27 cellular contexts compared by ENCODE assay signal in genomic region chr2:111661286-111661940, GRCh38.
DNase-seq lines count a peak whose midpoint lies in the region; ATAC-seq and TF ChIP-seq lines count a peak whose summit lies in the region.
"Had no signal": no experiment of that assay in that cellular context is flagged by ENCODE, and none has a peak within 500 bp of the region (broad histone marks: within the 10 kb centered on the region; RNA-seq: fewer than 3 reads in every experiment).

No MANE protein-coding gene starts in this region.

- TF ChIP-seq CTCF in Calu3 (IDR thresholded peaks at IDR 0.05; ENCODE audit: unreplicated experiment) (no peak), Panc1 (IDR thresholded peaks at IDR 0.05) (no peak), osteoblast (IDR thresholded peaks at IDR 0.05; ENCODE audit: extremely low read depth, low read depth, low read length) (no peak), prostate gland (IDR thresholded peaks at IDR 0.05) (no peak)

- in situ Hi-C loops in Panc1 (cut with HindIII; ENCODE audit: low pct_unique_long_range_greater_than_20kb, low sequenced_read_pairs): no loop called here

- peak overlapping the region; percentile 15 for H3K4me3 Mint-ChIP-seq in Calu3 (ENCODE audit: low read depth, unreplicated experiment)
- H3K4me3 Mint-ChIP-seq: activated naive CD4-positive, alpha-beta T cell treated with anti-CD3 and anti-CD28 coated beads, Interleukin-2, amount 10 ng/mL, durations not matched to agents 7 days and 5 days; CD4-positive, CD25-positive, alpha-beta regulatory T cell; central memory CD8-positive, alpha-beta T cell; naive thymus-derived CD4-positive, alpha-beta T cell; T-cell had no signal

- H3K27me3 ChIP-seq in Panc1 (ENCODE audit: control insufficient read depth, insufficient read depth, low read length): no peaks in the 10 kb centered on the region
- H3K27me3 ChIP-seq in osteoblast (ENCODE audit: insufficient read depth, low read length): no peaks in the 10 kb centered on the region
- H3K27me3 ChIP-seq in prostate gland (replicated peaks; ENCODE audit: insufficient read depth): no peaks in the 10 kb centered on the region
- H3K27me3 ChIP-seq: right lobe of liver, stomach, upper lobe of left lung had no signal

- H3K4me1 Mint-ChIP-seq in Calu3 (ENCODE audit: low read depth, unreplicated experiment): peaks cover 56% of the 10 kb centered on the region

- H3K79me2 ChIP-seq in osteoblast (ENCODE audit: insufficient read depth, low read length): no peaks in the 10 kb centered on the region
- H3K79me2 ChIP-seq: parathyroid adenoma had no signal

- CTCF ChIA-PET in Calu3 (lab: Charles Lee): no interaction called here
- CTCF ChIA-PET in Panc1 (lab: Charles Lee): no interaction called here

- ATAC-seq in Panc1: no peak
- ATAC-seq in esophagus mucosa: peak; percentile 40
- ATAC-seq: K562, left colon, right lobe of liver, T-cell had no signal

- H3K36me3 ChIP-seq in Panc1 (ENCODE audit: control insufficient read depth, insufficient read depth, low read length) (no peaks in the 10 kb centered on the region), osteoblast (ENCODE audit: insufficient read depth, low read length) (no peaks in the 10 kb centered on the region), prostate gland (no peaks in the 10 kb centered on the region)
- H3K36me3 ChIP-seq: right lobe of liver, stomach, upper lobe of left lung had no signal

- H3K27ac ChIP-seq in Panc1 (ENCODE audit: low read length) (peak overlapping the region; percentile 68; the same call in 1 of the 2 replicates), osteoblast (ENCODE audit: low read depth, low read length) (peak overlapping the region; percentile 48), prostate gland (no peak overlapping the region)
- H3K27ac ChIP-seq: parathyroid adenoma, right lobe of liver had no signal

- intact Hi-C loops in Calu3 (cut with micrococcal nuclease; ENCODE audit: unreplicated experiment) (loop anchor here (10.0 kb wide), 1 partner anchor 177 kb away; no protein-coding TSS in a partner anchor), Panc1 (cut with micrococcal nuclease; ENCODE audit: unreplicated experiment) (no loop called here), prostate gland (cut with DNase I) (no loop called here)

- H3K9me3 ChIP-seq in Panc1 (ENCODE audit: control insufficient read depth, insufficient read depth, low read depth, low read length) (no peaks in the 10 kb centered on the region), osteoblast (ENCODE audit: low read depth, low read length) (no peaks in the 10 kb centered on the region), prostate gland (no peaks in the 10 kb centered on the region)
- H3K9me3 ChIP-seq: right lobe of liver, stomach, upper lobe of left lung had no signal

- no peaks in the 10 kb centered on the region for H3K9me3 Mint-ChIP-seq in Calu3 (ENCODE audit: low read depth, unreplicated experiment)
- H3K9me3 Mint-ChIP-seq: activated naive CD4-positive, alpha-beta T cell treated with anti-CD3 and anti-CD28 coated beads, Interleukin-2, amount 10 ng/mL, durations not matched to agents 7 days and 5 days; CD4-positive, CD25-positive, alpha-beta regulatory T cell; central memory CD8-positive, alpha-beta T cell; naive thymus-derived CD4-positive, alpha-beta T cell; T-cell had no signal

- TF ChIP-seq POLR2A in prostate gland (IDR thresholded peaks at IDR 0.05): no peak

- no peak overlapping the region for H3K4me2 ChIP-seq in osteoblast (ENCODE audit: insufficient read depth, low read length)

- no peaks in the 10 kb centered on the region for H4K20me1 ChIP-seq in osteoblast (ENCODE audit: insufficient read depth, low read length)

- peak overlapping the region; percentile 94 for H3K27ac Mint-ChIP-seq in Calu3 (ENCODE audit: unreplicated experiment)
- H3K27ac Mint-ChIP-seq: activated naive CD4-positive, alpha-beta T cell treated with anti-CD3 and anti-CD28 coated beads, Interleukin-2, amount 10 ng/mL, durations not matched to agents 7 days and 5 days; naive thymus-derived CD4-positive, alpha-beta T cell had no signal

- BruUV-seq in Calu3 (replicated peaks; lab: Mats Ljungman, UMichigan) (no TSS peak), Panc1 (replicated peaks; lab: Mats Ljungman, UMichigan) (no TSS peak)

- no peak overlapping the region for H2AFZ ChIP-seq in osteoblast (ENCODE audit: low read length)
- H2AFZ ChIP-seq: parathyroid adenoma had no signal

- peaks cover 22% of the 10 kb centered on the region for H3K4me1 ChIP-seq in Panc1 (ENCODE audit: control insufficient read depth, insufficient read depth, low read length)
- H3K4me1 ChIP-seq in osteoblast (ENCODE audit: insufficient read depth, low read length): peaks cover 39% of the 10 kb centered on the region
- H3K4me1 ChIP-seq in prostate gland (replicated peaks): no peaks in the 10 kb centered on the region
- H3K4me1 ChIP-seq: parathyroid adenoma had no signal

- DNase-seq in Calu3: no peak
- no peak for DNase-seq in Panc1 (ENCODE audit: low read depth, low spot score)
- no peak for DNase-seq in osteoblast (ENCODE audit: insufficient read length, low spot score, missing footprints)
- no peak for DNase-seq in iPS-NIHi11 (ENCODE audit: low spot score)
- DNase-seq in NCI-H1694 (lab: John Stamatoyannopoulos, UW): no peak
- DNase-seq in prostate gland (ENCODE audit: low spot score): no peak
- DNase-seq: activated naive CD4-positive, alpha-beta T cell treated with anti-CD3 and anti-CD28 coated beads, Interleukin-2, amount 10 ng/mL, durations not matched to agents 7 days and 5 days; activated T-cell treated with anti-CD3 and anti-CD28 coated beads, Interleukin-2, amount 50 U/mL, for 48 hours; aorta; CD4-positive, CD25-positive, alpha-beta regulatory T cell; effector CD8-positive, alpha-beta T cell; glutamatergic neuron; H7; left colon; mesendoderm; NCI-H1694 treated with DMSO at 0.1 percent for 48 hours; NCI-H748 treated with DMSO at 0.1 percent for 48 hours; SHP77 treated with DMSO at 0.1 percent for 48 hours; stomach; T-cell; upper lobe of left lung had no signal

- POLR2A ChIA-PET in Panc1 (lab: Charles Lee): no interaction called here

- no peaks in the 10 kb centered on the region for H3K27me3 Mint-ChIP-seq in Calu3 (ENCODE audit: unreplicated experiment)
- H3K27me3 Mint-ChIP-seq: CD4-positive, CD25-positive, alpha-beta regulatory T cell; central memory CD8-positive, alpha-beta T cell had no signal

- 94% methylated on average over 7 of the region's 7 CpGs for WGBS in prostate gland

- H3K4me3 ChIP-seq in Panc1 (ENCODE audit: low read depth in 2 of 2, low read length in 2 of 2) (no peak overlapping the region), osteoblast (ENCODE audit: insufficient read depth, low read length) (no peak overlapping the region), prostate gland (no peak overlapping the region)
- H3K4me3 ChIP-seq: K562, right lobe of liver, stomach, upper lobe of left lung had no signal

- peaks cover 37% of the 10 kb centered on the region for H3K36me3 Mint-ChIP-seq in Calu3 (ENCODE audit: insufficient read depth, unreplicated experiment)
- H3K36me3 Mint-ChIP-seq: activated naive CD4-positive, alpha-beta T cell treated with anti-CD3 and anti-CD28 coated beads, Interleukin-2, amount 10 ng/mL, durations not matched to agents 7 days and 5 days; CD4-positive, CD25-positive, alpha-beta regulatory T cell; naive thymus-derived CD4-positive, alpha-beta T cell; T-cell had no signal

Comparison
In these comparisons a context has a peak if more than half of its experiments do, and no peak if none do; other contexts are left out.
1. H3K27ac ChIP-seq: peak in Panc1 (single experiment) and osteoblast (single experiment); none in prostate gland (0 of 2).